ENCODE assay signal across 4 cellular contexts in genomic region chr6:29395331-29395730, GRCh38. TPM values are rescaled to one million over a fixed set of nuclear protein-coding genes. Genes with fewer than 3 reads are reported as not detected.
"Had no signal": no experiment of that assay in that cellular context is flagged by ENCODE, and none has a peak within 500 bp of the region (broad histone marks: within the 10 kb centered on the region; RNA-seq: fewer than 3 reads in every experiment).

Gene OR12D2, plus strand, starts transcription at chr6:29395631. Its CDS starts 1,069 bp downstream, at chr6:29396700.

- DNase-seq: GDM1, GF-D8 had no signal

- H3K4me3 ChIP-seq: GM12878 had no signal

- ATAC-seq: GM12878 had no signal

RNA-seq across cellular contexts. Expression of gene OR12D2, which starts in this region (rescaled TPM):
- total RNA-seq: G401, GM12878 had no signal
- polyA plus RNA-seq: GM12878 had no signal
